Comparison of ENCODE assay signal across 6 cellular contexts in genomic region chr16:22928882-22929281, GRCh38.
"Had no signal": no experiment of that assay in that cellular context is flagged by ENCODE, and none has a peak within 500 bp of the region (broad histone marks: within the 10 kb centered on the region; RNA-seq: fewer than 3 reads in every experiment).

No MANE protein-coding gene starts in this region.

- ATAC-seq: HepG2, K562 had no signal

- DNase-seq: IMR-90, KBM-7, KG1 had no signal

- H3K4me3 ChIP-seq: K562 had no signal

- H3K27ac ChIP-seq: HL-60 had no signal
